In the genomic region with DNA sequence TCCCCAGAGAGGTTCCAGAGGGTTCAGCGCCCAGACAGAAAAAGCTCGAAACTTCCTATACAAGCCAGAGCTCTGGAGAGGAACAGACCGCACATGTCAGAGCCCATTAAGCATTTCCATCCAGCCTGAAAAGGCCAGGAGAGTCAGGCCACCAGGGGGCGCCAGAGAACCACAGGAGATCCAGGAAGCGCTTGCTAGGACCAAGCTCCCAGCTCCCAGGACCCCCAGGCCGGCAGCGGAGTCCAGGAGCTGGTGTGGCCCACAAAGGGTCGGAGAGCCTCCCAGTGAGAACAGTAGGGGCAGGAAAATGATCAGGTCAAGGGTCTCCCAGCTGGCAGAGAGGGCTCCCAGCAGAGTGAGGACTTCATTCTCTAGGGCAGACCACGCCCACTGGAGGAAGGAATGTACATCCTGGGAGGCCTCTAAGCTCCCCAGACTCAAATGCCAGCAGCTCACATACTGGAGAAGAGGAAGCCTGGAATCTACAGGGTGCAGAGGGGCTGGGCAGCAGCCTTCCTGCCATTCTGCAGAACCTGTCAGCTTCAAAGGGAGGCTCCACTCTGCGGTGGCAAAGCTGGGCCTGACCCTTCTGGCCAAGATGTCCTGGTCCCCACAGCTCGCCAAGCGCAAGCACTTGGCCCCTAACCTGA, we compare ENCODE assay signal across 8 cellular contexts. TPM values are rescaled to one million over a fixed set of nuclear protein-coding genes. Genes with fewer than 3 reads are reported as not detected.
A peak's percentile ranks its signal among the peaks of the same experiment; 100 is the strongest.
DNase-seq lines count a peak whose midpoint lies in the region; ATAC-seq, FAIRE-seq and TF ChIP-seq lines count a peak whose summit lies in the region.

No MANE protein-coding gene starts in this region.

- WGBS in stomach, 5 donors = 2 to 29% (median 28%) methylated on average over 8 to 12 of the region's 12 CpGs

- peak; percentile 31 for DNase-seq in GM04503 (ENCODE audit: low read depth)
- peak; percentile 84 for DNase-seq in MM.1S
- DNase-seq in SHP77 (lab: John Stamatoyannopoulos, UW) = peak; percentile 81 to 87
- peak; percentile 97 for DNase-seq in activated effector memory CD4-positive, alpha-beta T cell treated with anti-CD3 and anti-CD28 coated beads, Interleukin-2, amount 50 U/mL, for 16 hours
- peak; percentile 74 to 87 for DNase-seq in frontal cortex (ENCODE audit: low spot score in 2 of 2)
- DNase-seq in stomach = peak; percentile 95

- no peaks in the 10 kb centered on the region for H3F3A ChIP-seq in MM.1S (ENCODE audit: insufficient read depth, low read length)

- TF ChIP-seq CTCF in MM.1S (IDR thresholded peaks at IDR 0.05; ENCODE audit: low read length) = peak; percentile 97
- TF ChIP-seq CTCF in neutrophil (IDR thresholded peaks at IDR 0.05) = peak; percentile 84
- TF ChIP-seq CTCF in stomach (IDR thresholded peaks at IDR 0.05) = peak in 5 of 7 experiments; percentile 92 to 99 (median 97)

- no peak for TF ChIP-seq EP300 in stomach (IDR thresholded peaks at IDR 0.05)

- H3K4me2 ChIP-seq in MM.1S (ENCODE audit: low read depth, low read length) = peak overlapping the region; percentile 53; the same call in 1 of the 2 replicates

- H3K36me3 ChIP-seq in MM.1S (replicated peaks; ENCODE audit: insufficient read depth, low read length) (no peaks in the 10 kb centered on the region), neutrophil (peaks cover 5% of the 10 kb centered on the region), stomach (peaks cover 6 to 24% (median 19%) of the 10 kb centered on the region in 4 donors)

- no peak for ATAC-seq in GM18870 (IDR thresholded peaks at IDR 0.05; ENCODE audit: unreplicated experiment)

- H3K27me3 ChIP-seq in MM.1S (replicated peaks; ENCODE audit: insufficient read depth, low read length) = no peaks in the 10 kb centered on the region
- peaks cover 9% of the 10 kb centered on the region for H3K27me3 ChIP-seq in neutrophil
- H3K27me3 ChIP-seq in stomach = no peaks in the 10 kb centered on the region

- no peaks in the 10 kb centered on the region for H3K9me3 ChIP-seq in MM.1S (replicated peaks; ENCODE audit: insufficient read depth, low read length)
- no peaks in the 10 kb centered on the region for H3K9me3 ChIP-seq in neutrophil
- no peaks in the 10 kb centered on the region for H3K9me3 ChIP-seq in stomach

- H3K4me1 ChIP-seq in MM.1S (ENCODE audit: low read length) (peaks cover 4% of the 10 kb centered on the region), neutrophil (ENCODE audit: control insufficient read depth in 1 of 2, insufficient read depth in 1 of 2, low read depth in 1 of 2, low read length in 1 of 2) (peaks cover 16 to 18% of the 10 kb centered on the region in 2 experiments), stomach (peaks cover 17 to 24% (median 21%) of the 10 kb centered on the region in 4 donors)

- no peaks in the 10 kb centered on the region for H3K79me2 ChIP-seq in MM.1S (ENCODE audit: low read length)

- H3K9ac ChIP-seq in MM.1S (ENCODE audit: low read length) = peak overlapping the region; percentile 16; the same call in 1 of the 2 replicates

- FAIRE-seq in frontal cortex (lab: Jason Lieb, UNC) = no peak

- no peak for TF ChIP-seq POLR2A in stomach (IDR thresholded peaks at IDR 0.05)

- H3K27ac ChIP-seq in MM.1S (ENCODE audit: low read length) (no peak overlapping the region), neutrophil (peak overlapping the region; percentile 37), stomach (peak overlapping the region in 4 of 5 donors; percentile 18 to 66 (median 54))

- peak overlapping the region; percentile 68 for H2AFZ ChIP-seq in MM.1S (ENCODE audit: low read length)

- H3K9me2 ChIP-seq in MM.1S (replicated peaks; ENCODE audit: insufficient read depth, low read length) = no peaks in the 10 kb centered on the region

- intact Hi-C loops in stomach (cut with DNase I; ENCODE audit: low total_unique reads) = loop anchor here (5.0 kb wide), 1 partner anchor 240 kb away; no protein-coding TSS in a partner anchor

- H3K4me3 ChIP-seq in MM.1S (ENCODE audit: low read length) (no peak overlapping the region; the same call in 1 of the 2 replicates), neutrophil (ENCODE audit: low read depth in 1 of 2, low read length in 1 of 2) (peak overlapping the region; percentile 4 to 50), stomach (peak overlapping the region; percentile 15 to 30 (median 27))

- H4K20me1 ChIP-seq in MM.1S (ENCODE audit: insufficient read depth, low read length) = no peaks in the 10 kb centered on the region

RNA-seq across cellular contexts. Expression of gene MEI1, which starts 2.1 kb away (rescaled TPM):
- total RNA-seq in frontal cortex = 0.41 TPM
- 10 to 100 TPM in 1 of 5 donors, 1 to 10 TPM in 2, not detected in 2; 1.7 to 15.2 (median 5.4) TPM for total RNA-seq in stomach
- 1 to 10 TPM; 1.6 to 3.7 (median 3.1) TPM for polyA plus RNA-seq in stomach

RNA-seq across cellular contexts. Expression of gene SNU13, which starts 8.6 kb away (rescaled TPM):
- total RNA-seq in frontal cortex = 74.6 TPM
- total RNA-seq in stomach = 100 to 1,000 TPM in 1 of 5 donors, 10 to 100 TPM in 4; 12.2 to 151 (median 60.7) TPM
- polyA plus RNA-seq in stomach = 100 to 1,000 TPM; 131 to 154 (median 152) TPM

Comparison
In these comparisons a context has a peak if more than half of its experiments do, and no peak if none do; other contexts are left out.
1. DNase-seq: peak in every context shown above with its lines; median percentile 97 in activated effector memory CD4-positive, alpha-beta T cell treated with anti-CD3 and anti-CD28 coated beads, Interleukin-2, amount 50 U/mL, for 16 hours; 95 in stomach; 84 in MM.1S; 84 in SHP77; 80 in frontal cortex; 31 in GM04503.